Comparison of ENCODE assay signal across 17 cellular contexts in the genomic region with DNA sequence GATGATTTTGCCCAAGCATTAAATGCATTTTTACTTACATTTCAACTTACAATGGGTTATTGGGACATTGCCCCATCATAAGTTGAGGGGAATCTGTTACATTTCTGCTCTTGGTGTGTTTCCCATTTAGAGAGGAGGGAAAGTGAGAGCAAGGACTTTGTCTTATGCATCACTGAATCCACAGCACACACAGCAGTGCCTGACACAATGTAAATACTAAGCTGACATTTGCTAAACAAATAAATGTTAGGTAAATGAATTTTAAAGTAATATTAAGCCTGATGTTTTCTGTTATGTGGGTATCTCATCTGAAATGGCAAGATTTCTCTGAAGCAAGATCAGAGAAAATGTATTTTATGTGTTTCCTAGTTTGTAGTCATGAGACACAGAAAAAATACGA.
A peak's percentile ranks its signal among the peaks of the same experiment; 100 is the strongest.
DNase-seq lines count a peak whose midpoint lies in the region; TF ChIP-seq lines count a peak whose summit lies in the region.
"Had no signal": no experiment of that assay in that cellular context is flagged by ENCODE, and none has a peak within 500 bp of the region (broad histone marks: within the 10 kb centered on the region; RNA-seq: fewer than 3 reads in every experiment).

No MANE protein-coding gene starts in this region.

- no peaks in the 10 kb centered on the region for H3K9me3 ChIP-seq in neural cell (ENCODE audit: low read length)
- H3K9me3 ChIP-seq: BE2C, Caco-2 had no signal

- no peak for TF ChIP-seq RAD21 in neural cell (conservative IDR thresholded peaks at IDR 0.05)

- peak overlapping the region; percentile 30 for H3K9ac ChIP-seq in neural cell (ENCODE audit: low read length)

- H3K4me2 ChIP-seq in neural cell (ENCODE audit: low read length), result peak overlapping the region; percentile 41

- peak overlapping the region; percentile 81 for H3K27ac ChIP-seq in neural cell (ENCODE audit: low read length)

- H2AFZ ChIP-seq in neural cell (ENCODE audit: low read depth, low read length), result no peak overlapping the region

- peak overlapping the region; percentile 34 for H3K4me3 ChIP-seq in neural cell (ENCODE audit: low read length)

- H3K9me2 ChIP-seq in neural cell (ENCODE audit: insufficient read depth, low read length), result no peaks in the 10 kb centered on the region

- no peaks in the 10 kb centered on the region for H4K20me1 ChIP-seq in neural cell (ENCODE audit: insufficient read depth)

- H3K36me3 ChIP-seq in neural cell (ENCODE audit: insufficient read depth, low read length), result no peaks in the 10 kb centered on the region
- H3K36me3 ChIP-seq: BE2C had no signal

- no peak for TF ChIP-seq EP300 in neural cell (conservative IDR thresholded peaks at IDR 0.05; ENCODE audit: poor library complexity, severe bottlenecking)

- H3K79me2 ChIP-seq in neural cell (replicated peaks; ENCODE audit: insufficient read depth, low read length), result no peaks in the 10 kb centered on the region

- no peaks in the 10 kb centered on the region for H3K27me3 ChIP-seq in neural cell (ENCODE audit: insufficient read depth, low read depth, low read length)
- H3K27me3 ChIP-seq: BE2C had no signal

- peak in 2 of 3 experiments; percentile 56 to 80 for DNase-seq in NCI-H1417 (lab: John Stamatoyannopoulos, UW)
- DNase-seq in NCI-H1417 treated with DMSO at 0.1 percent for 48 hours (lab: John Stamatoyannopoulos, UW), result no peak
- DNase-seq in NCI-H146 (lab: John Stamatoyannopoulos, UW), result peak; percentile 65
- peak; percentile 28 for DNase-seq in SHP77 treated with DMSO at 0.1 percent for 48 hours (lab: John Stamatoyannopoulos, UW)
- no peak for DNase-seq in NCI-H2029 treated with DMSO at 0.1 percent for 48 hours (lab: John Stamatoyannopoulos, UW)
- no peak for DNase-seq in NCI-H446 treated with DMSO at 0.1 percent for 48 hours (lab: John Stamatoyannopoulos, UW)
- DNase-seq in T-helper 2 cell, result no peak
- DNase-seq: BE2C; Caco-2; CD4-positive, CD25-positive, alpha-beta regulatory T cell; DMS79; GOT3; NCI-H2029; NK-92 treated with Interleukin-12 subunit alpha and Interleukin-12 subunit beta, amount 100 ng/mL, for 24 hours; OCI-M1; T-helper 1 cell had no signal

- H3F3A ChIP-seq in neural cell (ENCODE audit: insufficient read depth, low read length, poor library complexity, severe bottlenecking), result no peaks in the 10 kb centered on the region

- no peak for TF ChIP-seq CTCF in neural cell (IDR thresholded peaks at IDR 0.05; ENCODE audit: poor library complexity, severe bottlenecking)

TF ChIP-seq in neural cell, 6 proteins besides CTCF, POLR2A, EP300 and RAD21:
- TF ChIP-seq SMC3 (conservative IDR thresholded peaks at IDR 0.05; ENCODE audit: poor library complexity), result no peak
- TF ChIP-seq TAF1 (IDR thresholded peaks at IDR 0.05; ENCODE audit: low read depth), result no peak
- TF ChIP-seq POLR2AphosphoS5 (IDR thresholded peaks at IDR 0.05), result no peak
- TF ChIP-seq, protein P1, sequence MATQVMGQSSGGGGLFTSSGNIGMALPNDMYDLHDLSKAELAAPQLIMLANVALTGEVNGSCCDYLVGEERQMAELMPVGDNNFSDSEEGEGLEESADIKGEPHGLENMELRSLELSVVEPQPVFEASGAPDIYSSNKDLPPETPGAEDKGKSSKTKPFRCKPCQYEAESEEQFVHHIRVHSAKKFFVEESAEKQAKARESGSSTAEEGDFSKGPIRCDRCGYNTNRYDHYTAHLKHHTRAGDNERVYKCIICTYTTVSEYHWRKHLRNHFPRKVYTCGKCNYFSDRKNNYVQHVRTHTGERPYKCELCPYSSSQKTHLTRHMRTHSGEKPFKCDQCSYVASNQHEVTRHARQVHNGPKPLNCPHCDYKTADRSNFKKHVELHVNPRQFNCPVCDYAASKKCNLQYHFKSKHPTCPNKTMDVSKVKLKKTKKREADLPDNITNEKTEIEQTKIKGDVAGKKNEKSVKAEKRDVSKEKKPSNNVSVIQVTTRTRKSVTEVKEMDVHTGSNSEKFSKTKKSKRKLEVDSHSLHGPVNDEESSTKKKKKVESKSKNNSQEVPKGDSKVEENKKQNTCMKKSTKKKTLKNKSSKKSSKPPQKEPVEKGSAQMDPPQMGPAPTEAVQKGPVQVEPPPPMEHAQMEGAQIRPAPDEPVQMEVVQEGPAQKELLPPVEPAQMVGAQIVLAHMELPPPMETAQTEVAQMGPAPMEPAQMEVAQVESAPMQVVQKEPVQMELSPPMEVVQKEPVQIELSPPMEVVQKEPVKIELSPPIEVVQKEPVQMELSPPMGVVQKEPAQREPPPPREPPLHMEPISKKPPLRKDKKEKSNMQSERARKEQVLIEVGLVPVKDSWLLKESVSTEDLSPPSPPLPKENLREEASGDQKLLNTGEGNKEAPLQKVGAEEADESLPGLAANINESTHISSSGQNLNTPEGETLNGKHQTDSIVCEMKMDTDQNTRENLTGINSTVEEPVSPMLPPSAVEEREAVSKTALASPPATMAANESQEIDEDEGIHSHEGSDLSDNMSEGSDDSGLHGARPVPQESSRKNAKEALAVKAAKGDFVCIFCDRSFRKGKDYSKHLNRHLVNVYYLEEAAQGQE (IDR thresholded peaks at IDR 0.05; ENCODE audit: borderline replicate concordance), result no peak
- TF ChIP-seq MXI1 (conservative IDR thresholded peaks at IDR 0.05; ENCODE audit: poor library complexity, severe bottlenecking), result no peak
- no peak for TF ChIP-seq EZH2 (IDR thresholded peaks at IDR 0.05; ENCODE audit: borderline replicate concordance, insufficient read depth, low read length, poor library complexity, severe bottlenecking)

Comparison
In these comparisons a context has a peak if more than half of its experiments do, and no peak if none do; other contexts are left out.
1. DNase-seq: peak in NCI-H1417 (2 of 3), NCI-H146 (single experiment) and SHP77 treated with DMSO at 0.1 percent for 48 hours (single experiment); none in NCI-H1417 treated with DMSO at 0.1 percent for 48 hours (single experiment), NCI-H2029 treated with DMSO at 0.1 percent for 48 hours (single experiment), NCI-H446 treated with DMSO at 0.1 percent for 48 hours (single experiment) and T-helper 2 cell (0 of 5).